In genomic region chr7:98225913-98226614, GRCh38 we compare ENCODE assay signal across 23 cellular contexts. TPM values are rescaled to one million over a fixed set of nuclear protein-coding genes. Genes with fewer than 3 reads are reported as not detected.
DNase-seq lines count a peak whose midpoint lies in the region; ATAC-seq and TF ChIP-seq lines count a peak whose summit lies in the region.
"Had no signal": no experiment of that assay in that cellular context is flagged by ENCODE, and none has a peak within 500 bp of the region (broad histone marks: within the 10 kb centered on the region; RNA-seq: fewer than 3 reads in every experiment).

No MANE protein-coding gene starts in this region.

- H3K4me3 Mint-ChIP-seq in activated T-helper 1 cell treated with anti-CD3 and anti-CD28 coated beads, Interleukin-12 subunit alpha, Interleukin-12 subunit beta, Interleukin-2, Interleukin-4 antibody, amounts not matched to agents 30 ng/mL and 10 ng/mL and 1 ng/mL, durations not matched to agents 14 hours and 24 hours and 36 hours = no peak overlapping the region
- H3K4me3 Mint-ChIP-seq: B cell, CD14-positive monocyte, H9 had no signal

- no peak overlapping the region for H3K4me2 ChIP-seq in neuronal stem cell (ENCODE audit: insufficient read depth, low read length, poor library complexity, severe bottlenecking)
- H3K4me2 ChIP-seq: PC-9 had no signal

- H3K14ac ChIP-seq in neuronal stem cell (ENCODE audit: low read length) = no peak overlapping the region

- no peak overlapping the region for H3K9ac ChIP-seq in neuronal stem cell (ENCODE audit: low read depth, low read length, poor library complexity)

- H2BK15ac ChIP-seq in neuronal stem cell (ENCODE audit: low read length) = no peak overlapping the region

- H4K91ac ChIP-seq in neuronal stem cell (ENCODE audit: low read depth, low read length, poor library complexity) = no peak overlapping the region

- no peaks in the 10 kb centered on the region for H3K9me3 ChIP-seq in heart right ventricle
- no peaks in the 10 kb centered on the region for H3K9me3 ChIP-seq in neuronal stem cell (replicated peaks in 1 of 2; ENCODE audit: control insufficient read depth in 2 of 2, insufficient read depth in 1 of 2, low read depth in 1 of 2, low read length in 2 of 2)
- no peaks in the 10 kb centered on the region for H3K9me3 ChIP-seq in body of pancreas

- no peak for TF ChIP-seq POLR2A in body of pancreas (IDR thresholded peaks at IDR 0.05)

- H3K9me3 Mint-ChIP-seq in activated T-helper 1 cell treated with anti-CD3 and anti-CD28 coated beads, Interleukin-12 subunit alpha, Interleukin-12 subunit beta, Interleukin-2, Interleukin-4 antibody, amounts not matched to agents 30 ng/mL and 10 ng/mL and 1 ng/mL, durations not matched to agents 14 hours and 24 hours and 36 hours = no peaks in the 10 kb centered on the region
- H3K9me3 Mint-ChIP-seq: H9 had no signal

- H3K27ac ChIP-seq in heart right ventricle (no peak overlapping the region), neuronal stem cell (replicated peaks; ENCODE audit: low read length) (no peak overlapping the region), body of pancreas (no peak overlapping the region)
- H3K27ac ChIP-seq: PC-9 had no signal

- no peak overlapping the region for H2BK120ac ChIP-seq in neuronal stem cell (ENCODE audit: low read depth, low read length)

- H3K4me3 ChIP-seq in heart right ventricle (no peak overlapping the region), H7 (ENCODE audit: insufficient read depth, low read depth, low read length) (no peak overlapping the region), neuronal stem cell (ENCODE audit: low read length in 2 of 2) (no peak overlapping the region), body of pancreas (no peak overlapping the region)
- H3K4me3 ChIP-seq: PC-9 had no signal

- WGBS in heart right ventricle, 2 donors = 90 to 94% methylated on average over 16 of the region's 16 CpGs
- WGBS in neuronal stem cell (ENCODE audit: extremely low coverage in 2 of 2, insufficient read length in 2 of 2, insufficient replicate concordance in 1 of 2), 2 donors = no CpG with 5 or more reads among the region's 16 CpGs
- 84 to 86% methylated on average over 15 to 16 of the region's 16 CpGs for WGBS in body of pancreas, 2 donors

- no peak overlapping the region for H2BK12ac ChIP-seq in neuronal stem cell (ENCODE audit: low read length)

- H3K36me3 ChIP-seq in heart right ventricle (peaks cover 0 to 96% (median 34%) of the 10 kb centered on the region in 9 donors), H7 (replicated peaks; ENCODE audit: control insufficient read depth, insufficient read depth, low read length) (no peaks in the 10 kb centered on the region), neuronal stem cell (replicated peaks in 1 of 2; ENCODE audit: control insufficient read depth in 2 of 2, insufficient read depth in 2 of 2, low read length in 2 of 2) (peaks cover 11 to 23% of the 10 kb centered on the region in 2 donors), body of pancreas (replicated peaks in 1 of 2; ENCODE audit: insufficient read depth in 1 of 2, low read depth in 2 of 2) (peaks cover 0 to 5% of the 10 kb centered on the region in 2 donors)

- peak; percentile 37 for DNase-seq in Right ventricle myocardium inferior (ENCODE audit: missing footprints)
- DNase-seq in heart right ventricle = no peak
- peak; percentile 36 for DNase-seq in H7
- DNase-seq in activated T-helper 1 cell treated with anti-CD3 and anti-CD28 coated beads, Interleukin-12 subunit alpha, Interleukin-12 subunit beta, Interleukin-2, Interleukin-4 antibody, amounts not matched to agents 30 ng/mL and 10 ng/mL and 1 ng/mL, durations not matched to agents 14 hours and 24 hours and 36 hours (ENCODE audit: low spot score) = no peak
- no peak for DNase-seq in neuronal stem cell (ENCODE audit: low spot score)
- no peak for DNase-seq in D341Med (ENCODE audit: low spot score)
- no peak for DNase-seq in body of pancreas
- DNase-seq: Calu3, DMS153, DND-41, H9, KBM-7, MM.1S, NCI-H2029, NCI-H526 treated with DMSO at 0.1 percent for 48 hours, PC-9, SHP77 had no signal

- H4K8ac ChIP-seq in neuronal stem cell (ENCODE audit: low read depth, low read length) = no peak overlapping the region

- H3K79me1 ChIP-seq in neuronal stem cell (ENCODE audit: low read depth, low read length) = peaks cover 4% of the 10 kb centered on the region

- TF ChIP-seq CTCF in heart right ventricle (IDR thresholded peaks at IDR 0.05) (no peak), body of pancreas (IDR thresholded peaks at IDR 0.05) (no peak)

- H3K27ac Mint-ChIP-seq in activated T-helper 1 cell treated with anti-CD3 and anti-CD28 coated beads, Interleukin-12 subunit alpha, Interleukin-12 subunit beta, Interleukin-2, Interleukin-4 antibody, amounts not matched to agents 30 ng/mL and 10 ng/mL and 1 ng/mL, durations not matched to agents 14 hours and 24 hours and 36 hours = peak overlapping the region; percentile 23
- H3K27ac Mint-ChIP-seq: B cell had no signal

- H3K4me1 Mint-ChIP-seq in activated T-helper 1 cell treated with anti-CD3 and anti-CD28 coated beads, Interleukin-12 subunit alpha, Interleukin-12 subunit beta, Interleukin-2, Interleukin-4 antibody, amounts not matched to agents 30 ng/mL and 10 ng/mL and 1 ng/mL, durations not matched to agents 14 hours and 24 hours and 36 hours (ENCODE audit: low read depth) = no peaks in the 10 kb centered on the region
- H3K4me1 Mint-ChIP-seq: CD14-positive monocyte had no signal

- intact Hi-C loops in Right ventricle myocardium inferior (cut with DNase I) = no loop called here
- intact Hi-C loops in heart right ventricle (cut with DNase I) = no loop called here
- intact Hi-C loops in activated T-helper 1 cell treated with anti-CD3 and anti-CD28 coated beads, Interleukin-12 subunit alpha, Interleukin-12 subunit beta, Interleukin-2, Interleukin-4 antibody, amounts not matched to agents 30 ng/mL and 10 ng/mL and 1 ng/mL, durations not matched to agents 14 hours and 24 hours and 36 hours (cut with micrococcal nuclease) = no loop called here
- intact Hi-C loops in body of pancreas (cut with DNase I) = no loop called here

- no peaks in the 10 kb centered on the region for H3K27me3 Mint-ChIP-seq in activated T-helper 1 cell treated with anti-CD3 and anti-CD28 coated beads, Interleukin-12 subunit alpha, Interleukin-12 subunit beta, Interleukin-2, Interleukin-4 antibody, amounts not matched to agents 30 ng/mL and 10 ng/mL and 1 ng/mL, durations not matched to agents 14 hours and 24 hours and 36 hours (ENCODE audit: insufficient read depth)
- H3K27me3 Mint-ChIP-seq: B cell had no signal

- no peaks in the 10 kb centered on the region for H3K4me1 ChIP-seq in heart right ventricle
- no peaks in the 10 kb centered on the region for H3K4me1 ChIP-seq in neuronal stem cell (ENCODE audit: control insufficient read depth in 2 of 2, insufficient read depth in 1 of 2, low read depth in 1 of 2, low read length in 2 of 2)
- H3K4me1 ChIP-seq in body of pancreas = peaks cover 28% of the 10 kb centered on the region

- H3K27me3 ChIP-seq in heart right ventricle = no peaks in the 10 kb centered on the region
- H3K27me3 ChIP-seq in H7 (ENCODE audit: control insufficient read depth, insufficient read depth, low read length) = no peaks in the 10 kb centered on the region
- no peaks in the 10 kb centered on the region for H3K27me3 ChIP-seq in neuronal stem cell (ENCODE audit: control insufficient read depth in 3 of 3, insufficient read depth in 3 of 3, low read depth in 1 of 3, low read length in 3 of 3)
- no peaks in the 10 kb centered on the region for H3K27me3 ChIP-seq in body of pancreas

- H3K36me3 Mint-ChIP-seq in activated T-helper 1 cell treated with anti-CD3 and anti-CD28 coated beads, Interleukin-12 subunit alpha, Interleukin-12 subunit beta, Interleukin-2, Interleukin-4 antibody, amounts not matched to agents 30 ng/mL and 10 ng/mL and 1 ng/mL, durations not matched to agents 14 hours and 24 hours and 36 hours (ENCODE audit: low read depth) = peaks cover 17% of the 10 kb centered on the region

- H2AFZ ChIP-seq in neuronal stem cell (ENCODE audit: low read length) = no peak overlapping the region
- H2AFZ ChIP-seq: PC-9 had no signal

- ATAC-seq in Right ventricle myocardium inferior = no peak
- no peak for ATAC-seq in heart right ventricle
- ATAC-seq in GM19455 (IDR thresholded peaks at IDR 0.05; ENCODE audit: unreplicated experiment) = no peak
- no peak for ATAC-seq in body of pancreas

- no peak overlapping the region for H3K4ac ChIP-seq in neuronal stem cell (ENCODE audit: low read length)

- no peak overlapping the region for H2AK5ac ChIP-seq in neuronal stem cell (ENCODE audit: low read depth, low read length)

- peak overlapping the region; percentile 52 for H3K18ac ChIP-seq in neuronal stem cell (ENCODE audit: low read length)

- H2BK5ac ChIP-seq in neuronal stem cell (ENCODE audit: low read length) = no peak overlapping the region

- peak overlapping the region; percentile 68 for H3K23ac ChIP-seq in neuronal stem cell (ENCODE audit: low read depth, low read length, poor library complexity)

RNA-seq across cellular contexts. Expression of gene BHLHA15, which starts 14.8 kb away (rescaled TPM):
- not detected for total RNA-seq in Right ventricle myocardium inferior
- total RNA-seq in heart right ventricle = not detected
- polyA plus RNA-seq in heart right ventricle = under 1 TPM in 1 of 2 donors, not detected in 1; 0.06 TPM
- 0.90 and 2.8 TPM in 2 replicates for total RNA-seq in H7 (2014; rRNA removed; shearing (Covaris generic))
- 0.57 and 0.73 TPM in 2 replicates for total RNA-seq in activated T-helper 1 cell treated with anti-CD3 and anti-CD28 coated beads, Interleukin-12 subunit alpha, Interleukin-12 subunit beta, Interleukin-2, Interleukin-4 antibody, amounts not matched to agents 30 ng/mL and 10 ng/mL and 1 ng/mL, durations not matched to agents 14 hours and 24 hours and 36 hours
- 2.4 TPM for polyA plus RNA-seq in neuronal stem cell (2013, experiment 1 of 2)
- polyA plus RNA-seq in neuronal stem cell (2013, experiment 2 of 2) = 2.2 TPM
- total RNA-seq in body of pancreas = 100 to 1,000 TPM; 247 to 584 TPM
- total RNA-seq: HT1080, LHCN-M2, SK-MEL-5 had no signal
- polyA plus RNA-seq: CD14-positive monocyte had no signal

RNA-seq across cellular contexts. Expression of gene TECPR1, which starts 26.0 kb away (rescaled TPM):
- total RNA-seq in Right ventricle myocardium inferior (20.9 TPM), heart right ventricle (10 to 100 TPM; 12.8 to 23.8 (median 15.4) TPM), body of pancreas (10 to 100 TPM; 19.7 to 28.3 TPM)
- polyA plus RNA-seq in heart right ventricle = 10 to 100 TPM; 13.6 to 15.9 TPM
- total RNA-seq in H7 (2014; rRNA removed; shearing (Covaris generic)) = 12.7 and 13.7 TPM in 2 replicates
- total RNA-seq in activated T-helper 1 cell treated with anti-CD3 and anti-CD28 coated beads, Interleukin-12 subunit alpha, Interleukin-12 subunit beta, Interleukin-2, Interleukin-4 antibody, amounts not matched to agents 30 ng/mL and 10 ng/mL and 1 ng/mL, durations not matched to agents 14 hours and 24 hours and 36 hours = 49.1 and 53.6 TPM in 2 replicates
- polyA plus RNA-seq in neuronal stem cell (2013, experiment 1 of 2) = 7.3 TPM
- 7.5 TPM for polyA plus RNA-seq in neuronal stem cell (2013, experiment 2 of 2)

RNA-seq across cellular contexts. Expression of gene BRI3, which starts 55.4 kb away (rescaled TPM):
- total RNA-seq in Right ventricle myocardium inferior = 240 TPM
- 100 to 1,000 TPM; 174 to 267 (median 218) TPM for total RNA-seq in heart right ventricle
- polyA plus RNA-seq in heart right ventricle = 100 to 1,000 TPM; 135 to 206 TPM
- total RNA-seq in H7 (2014; rRNA removed; shearing (Covaris generic)) = 32.8 and 41.7 TPM in 2 replicates
- total RNA-seq in activated T-helper 1 cell treated with anti-CD3 and anti-CD28 coated beads, Interleukin-12 subunit alpha, Interleukin-12 subunit beta, Interleukin-2, Interleukin-4 antibody, amounts not matched to agents 30 ng/mL and 10 ng/mL and 1 ng/mL, durations not matched to agents 14 hours and 24 hours and 36 hours = 67.1 and 68.3 TPM in 2 replicates
- 197 TPM for polyA plus RNA-seq in neuronal stem cell (2013, experiment 1 of 2)
- 198 TPM for polyA plus RNA-seq in neuronal stem cell (2013, experiment 2 of 2)
- 10 to 100 TPM; 29.0 to 44.9 TPM for total RNA-seq in body of pancreas

Comparison
In these comparisons a context has a peak if more than half of its experiments do, and no peak if none do; other contexts are left out.
1. DNase-seq: peak in Right ventricle myocardium inferior (single experiment) and H7 (single experiment); none in heart right ventricle (0 of 2), activated T-helper 1 cell treated with anti-CD3 and anti-CD28 coated beads, Interleukin-12 subunit alpha, Interleukin-12 subunit beta, Interleukin-2, Interleukin-4 antibody, amounts not matched to agents 30 ng/mL and 10 ng/mL and 1 ng/mL, durations not matched to agents 14 hours and 24 hours and 36 hours (single experiment), neuronal stem cell (single experiment), D341Med (single experiment) and body of pancreas (0 of 4).
2. RNA of gene BHLHA15, which starts 14.8 kb away (total RNA-seq): 247 to 584 TPM in body of pancreas; 0.90 to 2.8 TPM in H7, 0.57 to 0.73 TPM in activated T-helper 1 cell treated with anti-CD3 and anti-CD28 coated beads, Interleukin-12 subunit alpha, Interleukin-12 subunit beta, Interleukin-2, Interleukin-4 antibody, amounts not matched to agents 30 ng/mL and 10 ng/mL and 1 ng/mL, durations not matched to agents 14 hours and 24 hours and 36 hours, not detected in Right ventricle myocardium inferior (single experiment) and not detected in heart right ventricle; every median in the first group is over 10 times any median in the second.